ENCODE assay signal across 8 cellular contexts in genomic region chr1:35708179-35708891, GRCh38. TPM values are rescaled to one million over a fixed set of nuclear protein-coding genes. Genes with fewer than 3 reads are reported as not detected.
A peak's percentile ranks its signal among the peaks of the same experiment; 100 is the strongest.
DNase-seq lines count a peak whose midpoint lies in the region; ATAC-seq and TF ChIP-seq lines count a peak whose summit lies in the region.

No MANE protein-coding gene starts in this region.

- intact Hi-C loops in esophagus squamous epithelium (cut with DNase I): loop anchor here (5.0 kb wide), 1 partner anchor 56 kb away; no protein-coding TSS in a partner anchor

- H3K4me3 ChIP-seq in esophagus squamous epithelium (peak overlapping the region; percentile 23 to 69 (median 44)), trophoblast cell (ENCODE audit: low read depth, low read length) (peak overlapping the region; percentile 59)

- peaks cover 4% of the 10 kb centered on the region for H3K79me2 ChIP-seq in trophoblast cell (ENCODE audit: control insufficient read depth, insufficient read depth, low read length, poor library complexity)

- H3K9me3 ChIP-seq in T-helper 17 cell (ENCODE audit: control insufficient read depth, low read length, poor library complexity, severe bottlenecking) (no peaks in the 10 kb centered on the region), esophagus squamous epithelium (no peaks in the 10 kb centered on the region), trophoblast cell (ENCODE audit: insufficient read depth, low read depth, low read length) (peaks cover 5% of the 10 kb centered on the region)

- peaks cover 3% of the 10 kb centered on the region for H3K36me3 Mint-ChIP-seq in T-helper 17 cell (ENCODE audit: low read depth)

- peak overlapping the region; percentile 33 for H2BK5ac ChIP-seq in trophoblast cell (ENCODE audit: low read depth, low read length, poor library complexity)

- peaks cover 47% of the 10 kb centered on the region for H3K27me3 Mint-ChIP-seq in T-helper 17 cell

- H3K18ac ChIP-seq in trophoblast cell (ENCODE audit: low read length): peak overlapping the region; percentile 65

- H3K36me3 ChIP-seq in esophagus squamous epithelium (no peaks in the 10 kb centered on the region), trophoblast cell (ENCODE audit: control insufficient read depth in 1 of 2, insufficient read depth in 2 of 2, low read length in 2 of 2) (no peaks in the 10 kb centered on the region)

- no peak overlapping the region for H2AK5ac ChIP-seq in trophoblast cell (ENCODE audit: low read length)

- peak overlapping the region; percentile 48 for H3K4ac ChIP-seq in trophoblast cell (ENCODE audit: low read depth, low read length)

- H3K27me3 ChIP-seq in esophagus squamous epithelium (peaks cover 0 to 82% (median 3%) of the 10 kb centered on the region in 4 donors), trophoblast cell (ENCODE audit: insufficient read depth, low read length) (peaks cover 5% of the 10 kb centered on the region)

- H3K27ac ChIP-seq in esophagus squamous epithelium: no peak overlapping the region
- no peak overlapping the region for H3K27ac ChIP-seq in trophoblast cell (ENCODE audit: low read depth, low read length)

- H4K12ac ChIP-seq in trophoblast cell (ENCODE audit: low read depth, low read length): peak overlapping the region; percentile 81

- peak overlapping the region; percentile 57 for H2BK120ac ChIP-seq in trophoblast cell (ENCODE audit: insufficient read depth, low read length, poor library complexity)

- H3K4me3 Mint-ChIP-seq in T-helper 17 cell: peak overlapping the region; percentile 65

- H3K4me1 ChIP-seq in esophagus squamous epithelium (peaks cover 4 to 19% (median 15%) of the 10 kb centered on the region in 3 donors), trophoblast cell (ENCODE audit: control insufficient read depth in 1 of 2, insufficient read depth in 2 of 2, low read length in 2 of 2) (peaks cover 4 to 12% of the 10 kb centered on the region in 2 experiments)

- no peak for TF ChIP-seq POLR2A in esophagus squamous epithelium (IDR thresholded peaks at IDR 0.05)

- H3K4me2 ChIP-seq in trophoblast cell (ENCODE audit: low read length): peak overlapping the region; percentile 86

- peak overlapping the region; percentile 77 for H4K91ac ChIP-seq in trophoblast cell (ENCODE audit: low read depth, low read length)

- peaks cover 18% of the 10 kb centered on the region for H3K4me1 Mint-ChIP-seq in T-helper 17 cell

- peak overlapping the region; percentile 58 for H3K14ac ChIP-seq in trophoblast cell (ENCODE audit: low read length)

- no peak overlapping the region for H3K27ac Mint-ChIP-seq in T-helper 17 cell

- TF ChIP-seq CTCF in esophagus squamous epithelium (IDR thresholded peaks at IDR 0.05): no peak

- H4K8ac ChIP-seq in trophoblast cell (ENCODE audit: low read depth, low read length): peak overlapping the region; percentile 82

- DNase-seq in stimulated activated CD4-positive, alpha-beta T cell treated with anti-CD3 and anti-CD28 coated beads, Interleukin-15, amount 100 ng/mL, for 24 hours: peak; percentile 44
- DNase-seq in stimulated activated CD4-positive, alpha-beta T cell treated with anti-CD3 and anti-CD28 coated beads, Interleukin-4, amount 100 ng/mL, for 24 hours: no peak
- DNase-seq in T-helper 17 cell: no peak
- DNase-seq in esophagus squamous epithelium (lab: John Stamatoyannopoulos, UW): no peak
- DNase-seq in trophoblast cell: no peak
- DNase-seq in C1 segment of cervical spinal cord (lab: John Stamatoyannopoulos, UW): no peak
- no peak for DNase-seq in epidermal melanocyte (ENCODE audit: insufficient read length, low spot score)

- H3K9ac ChIP-seq in trophoblast cell (ENCODE audit: low read length): peak overlapping the region; percentile 54

- no peak overlapping the region for H3K23ac ChIP-seq in trophoblast cell (ENCODE audit: low read length)

- ATAC-seq in T-helper 17 cell: peak; percentile 35
- no peak for ATAC-seq in GM21515 (IDR thresholded peaks at IDR 0.05; ENCODE audit: unreplicated experiment)

- WGBS in esophagus squamous epithelium, 2 donors: 4 to 23% methylated on average over 10 to 12 of the region's 40 CpGs
- WGBS in trophoblast cell (ENCODE audit: extremely low coverage, insufficient coverage, insufficient read length): no CpG with 5 or more reads among the region's 40 CpGs

- H2AFZ ChIP-seq in trophoblast cell (ENCODE audit: insufficient read depth, low read length, poor library complexity): peak overlapping the region; percentile 79

- peaks cover 7% of the 10 kb centered on the region for H3K79me1 ChIP-seq in trophoblast cell (ENCODE audit: low read length)

- no peak overlapping the region for H2BK12ac ChIP-seq in trophoblast cell (ENCODE audit: low read length)

RNA-seq across cellular contexts. Expression of gene C1orf216, which starts 10.3 kb away (rescaled TPM):
- total RNA-seq in T-helper 17 cell (1 to 10 TPM; 5.7 to 9.9 TPM), esophagus squamous epithelium (1 to 10 TPM in 3 of 4 donors, under 1 TPM in 1; 0.53 to 4.8 (median 3.8) TPM)
- 2.5 and 2.8 TPM in 2 replicates for polyA plus RNA-seq in trophoblast cell (2013)
